In genomic region chr3:188001052-188001567, GRCh38 we compare ENCODE assay signal across 2 cellular contexts.
A peak's percentile ranks its signal among the peaks of the same experiment; 100 is the strongest.
TF ChIP-seq lines count a peak whose summit lies in the region.

No MANE protein-coding gene starts in this region.

TF ChIP-seq in GM23338, 12 proteins besides CTCF, POLR2A, EP300 and RAD21 (continued from another document):
- TF ChIP-seq, protein P1, sequence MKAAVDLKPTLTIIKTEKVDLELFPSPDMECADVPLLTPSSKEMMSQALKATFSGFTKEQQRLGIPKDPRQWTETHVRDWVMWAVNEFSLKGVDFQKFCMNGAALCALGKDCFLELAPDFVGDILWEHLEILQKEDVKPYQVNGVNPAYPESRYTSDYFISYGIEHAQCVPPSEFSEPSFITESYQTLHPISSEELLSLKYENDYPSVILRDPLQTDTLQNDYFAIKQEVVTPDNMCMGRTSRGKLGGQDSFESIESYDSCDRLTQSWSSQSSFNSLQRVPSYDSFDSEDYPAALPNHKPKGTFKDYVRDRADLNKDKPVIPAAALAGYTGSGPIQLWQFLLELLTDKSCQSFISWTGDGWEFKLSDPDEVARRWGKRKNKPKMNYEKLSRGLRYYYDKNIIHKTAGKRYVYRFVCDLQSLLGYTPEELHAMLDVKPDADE (IDR thresholded peaks at IDR 0.05), result no peak
- TF ChIP-seq STAT1 (IDR thresholded peaks at IDR 0.05; ENCODE audit: unreplicated experiment) (no peak), NANOG (IDR thresholded peaks at IDR 0.05; ENCODE audit: borderline replicate concordance) (no peak), ZNF331 (CRISPR knock-in tag; IDR thresholded peaks at IDR 0.05; ENCODE audit: low read depth) (no peak), ZNF114 (CRISPR knock-in tag; IDR thresholded peaks at IDR 0.05) (no peak), EZH2 (IDR thresholded peaks at IDR 0.05; ENCODE audit: low read depth, unreplicated experiment) (no peak)
- TF ChIP-seq, protein P2, sequence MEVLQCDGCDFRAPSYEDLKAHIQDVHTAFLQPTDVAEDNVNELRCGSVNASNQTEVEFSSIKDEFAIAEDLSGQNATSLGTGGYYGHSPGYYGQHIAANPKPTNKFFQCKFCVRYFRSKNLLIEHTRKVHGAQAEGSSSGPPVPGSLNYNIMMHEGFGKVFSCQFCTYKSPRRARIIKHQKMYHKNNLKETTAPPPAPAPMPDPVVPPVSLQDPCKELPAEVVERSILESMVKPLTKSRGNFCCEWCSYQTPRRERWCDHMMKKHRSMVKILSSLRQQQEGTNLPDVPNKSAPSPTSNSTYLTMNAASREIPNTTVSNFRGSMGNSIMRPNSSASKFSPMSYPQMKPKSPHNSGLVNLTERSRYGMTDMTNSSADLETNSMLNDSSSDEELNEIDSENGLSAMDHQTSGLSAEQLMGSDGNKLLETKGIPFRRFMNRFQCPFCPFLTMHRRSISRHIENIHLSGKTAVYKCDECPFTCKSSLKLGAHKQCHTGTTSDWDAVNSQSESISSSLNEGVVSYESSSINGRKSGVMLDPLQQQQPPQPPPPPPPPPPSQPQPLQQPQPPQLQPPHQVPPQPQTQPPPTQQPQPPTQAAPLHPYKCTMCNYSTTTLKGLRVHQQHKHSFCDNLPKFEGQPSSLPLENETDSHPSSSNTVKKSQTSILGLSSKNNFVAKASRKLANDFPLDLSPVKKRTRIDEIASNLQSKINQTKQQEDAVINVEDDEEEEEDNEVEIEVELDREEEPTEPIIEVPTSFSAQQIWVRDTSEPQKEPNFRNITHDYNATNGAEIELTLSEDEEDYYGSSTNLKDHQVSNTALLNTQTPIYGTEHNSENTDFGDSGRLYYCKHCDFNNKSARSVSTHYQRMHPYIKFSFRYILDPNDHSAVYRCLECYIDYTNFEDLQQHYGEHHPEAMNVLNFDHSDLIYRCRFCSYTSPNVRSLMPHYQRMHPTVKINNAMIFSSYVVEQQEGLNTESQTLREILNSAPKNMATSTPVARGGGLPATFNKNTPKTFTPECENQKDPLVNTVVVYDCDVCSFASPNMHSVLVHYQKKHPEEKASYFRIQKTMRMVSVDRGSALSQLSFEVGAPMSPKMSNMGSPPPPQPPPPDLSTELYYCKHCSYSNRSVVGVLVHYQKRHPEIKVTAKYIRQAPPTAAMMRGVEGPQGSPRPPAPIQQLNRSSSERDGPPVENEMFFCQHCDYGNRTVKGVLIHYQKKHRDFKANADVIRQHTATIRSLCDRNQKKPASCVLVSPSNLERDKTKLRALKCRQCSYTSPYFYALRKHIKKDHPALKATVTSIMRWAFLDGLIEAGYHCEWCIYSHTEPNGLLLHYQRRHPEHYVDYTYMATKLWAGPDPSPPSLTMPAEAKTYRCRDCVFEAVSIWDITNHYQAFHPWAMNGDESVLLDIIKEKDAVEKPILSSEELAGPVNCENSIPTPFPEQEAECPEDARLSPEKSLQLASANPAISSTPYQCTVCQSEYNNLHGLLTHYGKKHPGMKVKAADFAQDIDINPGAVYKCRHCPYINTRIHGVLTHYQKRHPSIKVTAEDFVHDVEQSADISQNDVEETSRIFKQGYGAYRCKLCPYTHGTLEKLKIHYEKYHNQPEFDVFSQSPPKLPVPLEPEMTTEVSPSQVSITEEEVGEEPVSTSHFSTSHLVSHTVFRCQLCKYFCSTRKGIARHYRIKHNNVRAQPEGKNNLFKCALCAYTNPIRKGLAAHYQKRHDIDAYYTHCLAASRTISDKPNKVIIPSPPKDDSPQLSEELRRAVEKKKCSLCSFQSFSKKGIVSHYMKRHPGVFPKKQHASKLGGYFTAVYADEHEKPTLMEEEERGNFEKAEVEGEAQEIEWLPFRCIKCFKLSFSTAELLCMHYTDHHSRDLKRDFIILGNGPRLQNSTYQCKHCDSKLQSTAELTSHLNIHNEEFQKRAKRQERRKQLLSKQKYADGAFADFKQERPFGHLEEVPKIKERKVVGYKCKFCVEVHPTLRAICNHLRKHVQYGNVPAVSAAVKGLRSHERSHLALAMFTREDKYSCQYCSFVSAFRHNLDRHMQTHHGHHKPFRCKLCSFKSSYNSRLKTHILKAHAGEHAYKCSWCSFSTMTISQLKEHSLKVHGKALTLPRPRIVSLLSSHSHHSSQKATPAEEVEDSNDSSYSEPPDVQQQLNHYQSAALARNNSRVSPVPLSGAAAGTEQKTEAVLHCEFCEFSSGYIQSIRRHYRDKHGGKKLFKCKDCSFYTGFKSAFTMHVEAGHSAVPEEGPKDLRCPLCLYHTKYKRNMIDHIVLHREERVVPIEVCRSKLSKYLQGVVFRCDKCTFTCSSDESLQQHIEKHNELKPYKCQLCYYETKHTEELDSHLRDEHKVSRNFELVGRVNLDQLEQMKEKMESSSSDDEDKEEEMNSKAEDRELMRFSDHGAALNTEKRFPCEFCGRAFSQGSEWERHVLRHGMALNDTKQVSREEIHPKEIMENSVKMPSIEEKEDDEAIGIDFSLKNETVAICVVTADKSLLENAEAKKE (CRISPR knock-in tag; IDR thresholded peaks at IDR 0.05), result no peak

TF ChIP-seq in HepG2, 621 proteins besides CTCF, POLR2A, EP300 and RAD21 (continued from another document):
- TF ChIP-seq GMEB2 (CRISPR knock-in tag; IDR thresholded peaks at IDR 0.05; ENCODE audit: low read depth) (no peak), ZNF713 (CRISPR knock-in tag; IDR thresholded peaks at IDR 0.05) (no peak), HNRNPH1 (optimal IDR thresholded peaks at IDR 0.05; ENCODE audit: low read depth, low read length) (no peak), ZSCAN12 (CRISPR knock-in tag; IDR thresholded peaks at IDR 0.05) (no peak), CEBPG (CRISPR knock-in tag; IDR thresholded peaks at IDR 0.05) (0 out of 2 replicates have a peak, but pooled peaks have one; percentile 9), FOXK1 (CRISPR knock-in tag; IDR thresholded peaks at IDR 0.05; ENCODE audit: borderline replicate concordance, low read depth) (peak; percentile 18; the same call in 1 of the 2 replicates), MIER3 (CRISPR knock-in tag; IDR thresholded peaks at IDR 0.05; ENCODE audit: borderline replicate concordance) (0 out of 2 replicates have a peak, but pooled peaks have one; percentile 29), FOXA3 (CRISPR knock-in tag; IDR thresholded peaks at IDR 0.05) (0 out of 2 replicates have a peak, but pooled peaks have one; percentile 19), KLF11 (CRISPR knock-in tag; IDR thresholded peaks at IDR 0.05) (no peak), SSRP1 (CRISPR knock-in tag; IDR thresholded peaks at IDR 0.05) (0 out of 2 replicates have a peak, but pooled peaks have one; percentile 34), ZFY (CRISPR knock-in tag; IDR thresholded peaks at IDR 0.05) (no peak), HOXA7 (CRISPR knock-in tag; IDR thresholded peaks at IDR 0.05) (no peak), ZNF605 (CRISPR knock-in tag; IDR thresholded peaks at IDR 0.05) (0 out of 2 replicates have a peak, but pooled peaks have one; percentile 10)
